ENCODE assay signal across 9 cellular contexts in genomic region chr17:49365667-49366066, GRCh38. TPM values are rescaled to one million over a fixed set of nuclear protein-coding genes. Genes with fewer than 3 reads are reported as not detected.
A peak's percentile ranks its signal among the peaks of the same experiment; 100 is the strongest.
DNase-seq lines count a peak whose midpoint lies in the region; ATAC-seq and TF ChIP-seq lines count a peak whose summit lies in the region.
"Had no signal": no experiment of that assay in that cellular context is flagged by ENCODE, and none has a peak within 500 bp of the region (broad histone marks: within the 10 kb centered on the region; RNA-seq: fewer than 3 reads in every experiment).

No MANE protein-coding gene starts in this region.

- H3K4me1 ChIP-seq in BLaER1 = peaks cover 29% of the 10 kb centered on the region

- H3K36me3 ChIP-seq in BLaER1 = no peaks in the 10 kb centered on the region

- no peaks in the 10 kb centered on the region for H3K27me3 ChIP-seq in BLaER1

- ATAC-seq in HG03565 (IDR thresholded peaks at IDR 0.05; ENCODE audit: unreplicated experiment) = no peak
- no peak for ATAC-seq in GM19455 (IDR thresholded peaks at IDR 0.05; ENCODE audit: unreplicated experiment)

- H3K4me3 ChIP-seq in BLaER1 = no peak overlapping the region
- no peak overlapping the region for H3K4me3 ChIP-seq in epithelial cell of proximal tubule (ENCODE audit: low read depth, low read length)

- peak; percentile 65 for DNase-seq in H4 (ENCODE audit: low spot score)
- peak; percentile 5 for DNase-seq in SHP77 treated with DMSO at 0.1 percent for 48 hours (lab: John Stamatoyannopoulos, UW)
- no peak for DNase-seq in epithelial cell of proximal tubule (ENCODE audit: low read depth)
- peak in 37 of 49 donors; percentile 6 to 74 (median 40) for DNase-seq in substantia nigra (lab: John Stamatoyannopoulos, UW)
- no peak for DNase-seq in GM19238 (ENCODE audit: insufficient read length, low spot score)

- no peak overlapping the region for H3K27ac ChIP-seq in BLaER1
- peak overlapping the region; percentile 79 for H3K27ac ChIP-seq in substantia nigra (ENCODE audit: low read depth, low read length, poor library complexity, severe bottlenecking)
- H3K27ac ChIP-seq: HL-60 had no signal

- peak; percentile 50 for TF ChIP-seq CTCF in epithelial cell of proximal tubule (conservative IDR thresholded peaks at IDR 0.05; ENCODE audit: low read depth, low read length)

- peak overlapping the region; percentile 11 for H3K4me2 ChIP-seq in BLaER1

- H4K20me1 ChIP-seq in BLaER1 = peaks cover 5% of the 10 kb centered on the region

- no peaks in the 10 kb centered on the region for H3K9me3 ChIP-seq in BLaER1

- H3K9ac ChIP-seq in BLaER1 = no peak overlapping the region

RNA-seq across cellular contexts. Expression of gene ZNF652, which starts 3.6 kb away (rescaled TPM):
- 13.4 and 18.3 TPM in 2 replicates for total RNA-seq in H4 (2014; rRNA removed; shearing (Covaris generic))
- 10.9 and 12.8 TPM in 2 replicates for total RNA-seq in epithelial cell of proximal tubule

RNA-seq across cellular contexts. Expression of gene PHB1, which starts 49.0 kb away (rescaled TPM):
- total RNA-seq in H4 (2014; rRNA removed; shearing (Covaris generic)) = 232 and 233 TPM in 2 replicates
- total RNA-seq in epithelial cell of proximal tubule = 166 and 263 TPM in 2 replicates

Comparison
In these comparisons a context has a peak if more than half of its experiments do, and no peak if none do; other contexts are left out.
1. DNase-seq: peak in H4 (single experiment), SHP77 treated with DMSO at 0.1 percent for 48 hours (single experiment) and substantia nigra (37 of 49); none in epithelial cell of proximal tubule (single experiment) and GM19238 (single experiment).